ENCODE assay signal across 1 cellular context in the genomic region with DNA sequence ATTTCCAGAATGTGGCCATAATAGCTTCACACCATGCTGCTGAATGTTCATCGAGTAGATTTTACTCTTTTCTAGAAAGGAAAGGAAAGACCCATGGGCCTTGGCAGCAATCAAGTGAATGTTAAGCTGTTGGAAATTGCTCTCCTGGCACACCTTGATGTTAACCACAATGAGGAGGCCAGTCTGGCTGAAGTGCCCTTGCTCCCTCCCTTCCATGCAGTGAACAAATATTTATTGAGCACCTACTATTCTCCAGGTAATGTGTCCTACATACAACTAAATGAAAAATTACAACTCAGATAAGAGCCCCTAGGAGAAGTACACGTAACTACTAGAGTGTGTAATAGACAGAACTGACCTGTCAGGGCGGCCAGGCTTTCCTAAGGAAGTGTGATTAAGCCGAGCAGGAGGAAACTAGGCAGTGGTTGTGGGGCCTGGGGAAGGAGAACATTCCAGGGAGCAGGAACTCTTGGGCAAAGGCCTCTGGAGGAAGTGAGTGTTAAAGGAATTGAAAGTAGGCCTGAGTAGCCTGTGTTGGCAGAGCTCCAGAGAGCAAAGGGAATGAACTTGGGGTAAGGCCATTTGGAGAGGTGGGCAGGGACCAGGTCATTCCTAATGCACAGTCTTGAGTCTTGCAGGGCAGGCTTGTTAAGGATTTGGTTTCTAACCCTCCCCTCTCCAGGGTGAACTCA.
TF ChIP-seq lines count a peak whose summit lies in the region.

No MANE protein-coding gene starts in this region.

TF ChIP-seq in GM23338, 12 proteins besides CTCF, POLR2A, EP300 and RAD21 (continued from another document):
- TF ChIP-seq, protein P1, sequence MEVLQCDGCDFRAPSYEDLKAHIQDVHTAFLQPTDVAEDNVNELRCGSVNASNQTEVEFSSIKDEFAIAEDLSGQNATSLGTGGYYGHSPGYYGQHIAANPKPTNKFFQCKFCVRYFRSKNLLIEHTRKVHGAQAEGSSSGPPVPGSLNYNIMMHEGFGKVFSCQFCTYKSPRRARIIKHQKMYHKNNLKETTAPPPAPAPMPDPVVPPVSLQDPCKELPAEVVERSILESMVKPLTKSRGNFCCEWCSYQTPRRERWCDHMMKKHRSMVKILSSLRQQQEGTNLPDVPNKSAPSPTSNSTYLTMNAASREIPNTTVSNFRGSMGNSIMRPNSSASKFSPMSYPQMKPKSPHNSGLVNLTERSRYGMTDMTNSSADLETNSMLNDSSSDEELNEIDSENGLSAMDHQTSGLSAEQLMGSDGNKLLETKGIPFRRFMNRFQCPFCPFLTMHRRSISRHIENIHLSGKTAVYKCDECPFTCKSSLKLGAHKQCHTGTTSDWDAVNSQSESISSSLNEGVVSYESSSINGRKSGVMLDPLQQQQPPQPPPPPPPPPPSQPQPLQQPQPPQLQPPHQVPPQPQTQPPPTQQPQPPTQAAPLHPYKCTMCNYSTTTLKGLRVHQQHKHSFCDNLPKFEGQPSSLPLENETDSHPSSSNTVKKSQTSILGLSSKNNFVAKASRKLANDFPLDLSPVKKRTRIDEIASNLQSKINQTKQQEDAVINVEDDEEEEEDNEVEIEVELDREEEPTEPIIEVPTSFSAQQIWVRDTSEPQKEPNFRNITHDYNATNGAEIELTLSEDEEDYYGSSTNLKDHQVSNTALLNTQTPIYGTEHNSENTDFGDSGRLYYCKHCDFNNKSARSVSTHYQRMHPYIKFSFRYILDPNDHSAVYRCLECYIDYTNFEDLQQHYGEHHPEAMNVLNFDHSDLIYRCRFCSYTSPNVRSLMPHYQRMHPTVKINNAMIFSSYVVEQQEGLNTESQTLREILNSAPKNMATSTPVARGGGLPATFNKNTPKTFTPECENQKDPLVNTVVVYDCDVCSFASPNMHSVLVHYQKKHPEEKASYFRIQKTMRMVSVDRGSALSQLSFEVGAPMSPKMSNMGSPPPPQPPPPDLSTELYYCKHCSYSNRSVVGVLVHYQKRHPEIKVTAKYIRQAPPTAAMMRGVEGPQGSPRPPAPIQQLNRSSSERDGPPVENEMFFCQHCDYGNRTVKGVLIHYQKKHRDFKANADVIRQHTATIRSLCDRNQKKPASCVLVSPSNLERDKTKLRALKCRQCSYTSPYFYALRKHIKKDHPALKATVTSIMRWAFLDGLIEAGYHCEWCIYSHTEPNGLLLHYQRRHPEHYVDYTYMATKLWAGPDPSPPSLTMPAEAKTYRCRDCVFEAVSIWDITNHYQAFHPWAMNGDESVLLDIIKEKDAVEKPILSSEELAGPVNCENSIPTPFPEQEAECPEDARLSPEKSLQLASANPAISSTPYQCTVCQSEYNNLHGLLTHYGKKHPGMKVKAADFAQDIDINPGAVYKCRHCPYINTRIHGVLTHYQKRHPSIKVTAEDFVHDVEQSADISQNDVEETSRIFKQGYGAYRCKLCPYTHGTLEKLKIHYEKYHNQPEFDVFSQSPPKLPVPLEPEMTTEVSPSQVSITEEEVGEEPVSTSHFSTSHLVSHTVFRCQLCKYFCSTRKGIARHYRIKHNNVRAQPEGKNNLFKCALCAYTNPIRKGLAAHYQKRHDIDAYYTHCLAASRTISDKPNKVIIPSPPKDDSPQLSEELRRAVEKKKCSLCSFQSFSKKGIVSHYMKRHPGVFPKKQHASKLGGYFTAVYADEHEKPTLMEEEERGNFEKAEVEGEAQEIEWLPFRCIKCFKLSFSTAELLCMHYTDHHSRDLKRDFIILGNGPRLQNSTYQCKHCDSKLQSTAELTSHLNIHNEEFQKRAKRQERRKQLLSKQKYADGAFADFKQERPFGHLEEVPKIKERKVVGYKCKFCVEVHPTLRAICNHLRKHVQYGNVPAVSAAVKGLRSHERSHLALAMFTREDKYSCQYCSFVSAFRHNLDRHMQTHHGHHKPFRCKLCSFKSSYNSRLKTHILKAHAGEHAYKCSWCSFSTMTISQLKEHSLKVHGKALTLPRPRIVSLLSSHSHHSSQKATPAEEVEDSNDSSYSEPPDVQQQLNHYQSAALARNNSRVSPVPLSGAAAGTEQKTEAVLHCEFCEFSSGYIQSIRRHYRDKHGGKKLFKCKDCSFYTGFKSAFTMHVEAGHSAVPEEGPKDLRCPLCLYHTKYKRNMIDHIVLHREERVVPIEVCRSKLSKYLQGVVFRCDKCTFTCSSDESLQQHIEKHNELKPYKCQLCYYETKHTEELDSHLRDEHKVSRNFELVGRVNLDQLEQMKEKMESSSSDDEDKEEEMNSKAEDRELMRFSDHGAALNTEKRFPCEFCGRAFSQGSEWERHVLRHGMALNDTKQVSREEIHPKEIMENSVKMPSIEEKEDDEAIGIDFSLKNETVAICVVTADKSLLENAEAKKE (CRISPR knock-in tag; IDR thresholded peaks at IDR 0.05), result no peak
